Comparison of ENCODE assay signal across 7 cellular contexts in genomic region chr14:65819567-65819966, GRCh38.
"Had no signal": no experiment of that assay in that cellular context is flagged by ENCODE, and none has a peak within 500 bp of the region (broad histone marks: within the 10 kb centered on the region; RNA-seq: fewer than 3 reads in every experiment).

No MANE protein-coding gene starts in this region.

- ATAC-seq: HepG2, K562 had no signal

- H3K27ac ChIP-seq: HL-60, KMS-11 had no signal

- H3K4me3 ChIP-seq: K562 had no signal

- H3K9ac ChIP-seq: KMS-11 had no signal

- FAIRE-seq: HepG2, K562 had no signal

- H3K4me2 ChIP-seq: KMS-11 had no signal

- DNase-seq: IMR-90, KBM-7, KG1 had no signal
